Comparison of ENCODE assay signal across 16 cellular contexts in genomic region chr13:97276862-97277269, GRCh38. TPM values are rescaled to one million over a fixed set of nuclear protein-coding genes. Genes with fewer than 3 reads are reported as not detected.
DNase-seq lines count a peak whose midpoint lies in the region; ATAC-seq, FAIRE-seq and TF ChIP-seq lines count a peak whose summit lies in the region.
"Had no signal": no experiment of that assay in that cellular context is flagged by ENCODE, and none has a peak within 500 bp of the region (broad histone marks: within the 10 kb centered on the region; RNA-seq: fewer than 3 reads in every experiment).

No MANE protein-coding gene starts in this region.

- H3K4me1 ChIP-seq in K562 (replicated peaks in 1 of 2; ENCODE audit: control insufficient read depth in 2 of 2, insufficient read depth in 2 of 2, low read length in 2 of 2) (no peaks in the 10 kb centered on the region), muscle layer of colon (ENCODE audit: insufficient read depth, low read length) (peaks cover 82% of the 10 kb centered on the region), right cardiac atrium (ENCODE audit: control insufficient read depth, insufficient read depth, low read length) (peaks cover 13% of the 10 kb centered on the region)

- peak; percentile 19 for FAIRE-seq in K562 (lab: Jason Lieb, UNC)
- FAIRE-seq: urothelium cell line had no signal

- TF ChIP-seq CTCF in HFFc6 (IDR thresholded peaks at IDR 0.05) = no peak
- no peak for TF ChIP-seq CTCF in K562 (IDR thresholded peaks at IDR 0.05 in 2 of 3, conservative IDR thresholded peaks at IDR 0.05 in 1 of 3; ENCODE audit: insufficient read depth in 2 of 3, low read depth in 1 of 3, low read length in 3 of 3)

- peaks cover 25% of the 10 kb centered on the region for H3K36me3 Mint-ChIP-seq in HFFc6 (ENCODE audit: low read depth)
- peaks cover 39% of the 10 kb centered on the region for H3K36me3 Mint-ChIP-seq in T-cell

- peak; percentile 58 for DNase-seq in ELR (ENCODE audit: low read depth)
- DNase-seq in HFFc6 = peak; percentile 28
- no peak for DNase-seq in K562 (ENCODE audit: extremely low read depth in 1 of 4, low spot score in 3 of 4)
- no peak for DNase-seq in sciatic nerve (ENCODE audit: low spot score)
- DNase-seq in right cardiac atrium = no peak
- DNase-seq in retina = no peak
- DNase-seq in T-cell = no peak
- DNase-seq: activated CD4-positive, alpha-beta T cell treated with anti-CD3 and anti-CD28 coated beads for 48 hours; effector memory CD4-positive, alpha-beta T cell; midbrain; NCI-H1105 treated with DMSO at 0.1 percent for 48 hours had no signal

- H3K4me1 Mint-ChIP-seq in HFFc6 (ENCODE audit: low read depth) (peaks cover 99% of the 10 kb centered on the region), T-cell (peaks cover 47 to 72% (median 65%) of the 10 kb centered on the region in 3 donors)

- H3K4me3 ChIP-seq in K562 (no peak overlapping the region), muscle layer of colon (ENCODE audit: low read depth in 1 of 2, low read length in 2 of 2) (no peak overlapping the region), right cardiac atrium (ENCODE audit: low read length) (no peak overlapping the region)
- H3K4me3 ChIP-seq: BLaER1 treated with 17β-estradiol and CSF1 and Interleukin-3, amounts not matched to agents 10 nM and 100 nM; SK-N-MC had no signal

- peaks cover 84% of the 10 kb centered on the region for H3K79me2 ChIP-seq in K562 (ENCODE audit: control insufficient read depth, insufficient read depth, low read length)

- in situ Hi-C loops in K562 (cut with MboI) = no loop called here

- H3K27ac ChIP-seq in K562 (ENCODE audit: extremely low read depth, low read depth, low read length) (no peak overlapping the region), muscle layer of colon (ENCODE audit: low read depth, low read length) (peak overlapping the region; percentile 67), right cardiac atrium (ENCODE audit: low read length) (no peak overlapping the region)
- H3K27ac ChIP-seq: BLaER1 treated with 17β-estradiol and CSF1 and Interleukin-3, amounts not matched to agents 10 nM and 100 nM; SK-N-MC had no signal

- no peak for TF ChIP-seq RAD21 in K562 (CRISPR knock-in tag; conservative IDR thresholded peaks at IDR 0.05 in 1 of 2, IDR thresholded peaks at IDR 0.05 in 1 of 2)

- CTCF ChIA-PET in K562 (lab: Yijun Ruan, JAX; ENCODE audit: low intra/inter-chr PET ratio) = no interaction called here
- CTCF ChIA-PET in T-cell (lab: Charles Lee) = interaction anchor here (0.7 to 1.6 kb wide), 3 partner anchors 15 to 53 kb away, joined by 3 to 4 read pairs (median 3); no protein-coding TSS in a partner anchor

- no peak overlapping the region for H3K4me2 ChIP-seq in K562 (ENCODE audit: insufficient read depth, low read length)
- H3K4me2 ChIP-seq: BLaER1 treated with 17β-estradiol and CSF1 and Interleukin-3, amounts not matched to agents 10 nM and 100 nM had no signal

- H3K36me3 ChIP-seq in K562 (ENCODE audit: control insufficient read depth, insufficient read depth, low read length) (peaks cover 19% of the 10 kb centered on the region), muscle layer of colon (ENCODE audit: insufficient read depth, low read length) (peaks cover 12% of the 10 kb centered on the region)

- H3K27ac Mint-ChIP-seq in HFFc6 (peak overlapping the region; percentile 78), T-cell (no peak overlapping the region)
- H3K27ac Mint-ChIP-seq: activated naive CD8-positive, alpha-beta T cell had no signal

- H3K4me3 Mint-ChIP-seq in HFFc6 (peak overlapping the region; percentile 72), T-cell (no peak overlapping the region)
- H3K4me3 Mint-ChIP-seq: activated naive CD8-positive, alpha-beta T cell had no signal

- ATAC-seq in K562 (no peak), sciatic nerve (no peak), right cardiac atrium (no peak), T-cell (replicated peaks in 1 of 4) (no peak)

- H2AFZ ChIP-seq in K562 (ENCODE audit: low read depth, low read length) = no peak overlapping the region

- no peak for TF ChIP-seq EP300 in K562 (IDR thresholded peaks at IDR 0.05; ENCODE audit: low read length)

- WGBS in K562 (ENCODE audit: insufficient coverage, low coverage, missing lambda C conversion rate) = 86% methylated on average over 2 of the region's 2 CpGs
- WGBS in right cardiac atrium = 91% methylated on average over 2 of the region's 2 CpGs

- H3K27me3 ChIP-seq in K562 (ENCODE audit: control insufficient read depth in 2 of 2, insufficient read depth in 2 of 2, low read length in 2 of 2) = no peaks in the 10 kb centered on the region
- H3K27me3 ChIP-seq in muscle layer of colon (ENCODE audit: control insufficient read depth in 1 of 2, insufficient read depth in 2 of 2, low read length in 2 of 2) = no peaks in the 10 kb centered on the region
- H3K27me3 ChIP-seq in right cardiac atrium (ENCODE audit: control insufficient read depth, insufficient read depth) = no peaks in the 10 kb centered on the region
- H3K27me3 ChIP-seq: BLaER1 treated with 17β-estradiol and CSF1 and Interleukin-3, amounts not matched to agents 10 nM and 100 nM had no signal

- H4K20me1 ChIP-seq in K562 (replicated peaks; ENCODE audit: control insufficient read depth, insufficient read depth, low read length) = peaks cover 9% of the 10 kb centered on the region; the same call in 1 of the 2 replicates

- intact Hi-C loops in K562 (cut with micrococcal nuclease) (no loop called here), sciatic nerve (cut with DNase I) (no loop called here), right cardiac atrium (cut with DNase I) (loop anchor here in 1 of 4 donors (10.0 kb wide), 1 partner anchor 52 kb away; the partner anchor contains the start of gene MBNL2)

- peaks cover 4% of the 10 kb centered on the region for H3K9me1 ChIP-seq in K562 (ENCODE audit: control insufficient read depth, insufficient read depth, low read length)

- POLR2A ChIA-PET in K562 (lab: Yijun Ruan, JAX) (no interaction called here), T-cell (lab: Charles Lee) (interaction anchor here (0.6 kb wide), 2 partner anchors 23 to 62 kb away, joined by 3 read pairs; no protein-coding TSS in a partner anchor)

- BruUV-seq in K562 (replicated peaks; lab: Mats Ljungman, UMichigan) = no TSS peak

- H3K9me3 Mint-ChIP-seq in HFFc6 (no peaks in the 10 kb centered on the region), T-cell (no peaks in the 10 kb centered on the region)

- no peak overlapping the region for H3K9ac ChIP-seq in K562 (ENCODE audit: insufficient read depth in 1 of 2, low read depth in 2 of 2, low read length in 2 of 2)
- no peak overlapping the region for H3K9ac ChIP-seq in muscle layer of colon (ENCODE audit: low read length)
- H3K9ac ChIP-seq: BLaER1 treated with 17β-estradiol and CSF1 and Interleukin-3, amounts not matched to agents 10 nM and 100 nM had no signal

- H3K27me3 Mint-ChIP-seq in HFFc6 (ENCODE audit: insufficient read depth) (peaks cover 2% of the 10 kb centered on the region), T-cell (no peaks in the 10 kb centered on the region)
- H3K27me3 Mint-ChIP-seq: activated naive CD8-positive, alpha-beta T cell had no signal

- no peak for TF ChIP-seq POLR2A in K562 (conservative IDR thresholded peaks at IDR 0.05)

- no peaks in the 10 kb centered on the region for H3K9me3 ChIP-seq in K562 (replicated peaks; ENCODE audit: control insufficient read depth, insufficient read depth, low read depth, low read length)
- no peaks in the 10 kb centered on the region for H3K9me3 ChIP-seq in muscle layer of colon (ENCODE audit: low read length)
- H3K9me3 ChIP-seq in right cardiac atrium (ENCODE audit: control insufficient read depth, low read length) = no peaks in the 10 kb centered on the region
- H3K9me3 ChIP-seq: BLaER1 treated with 17β-estradiol and CSF1 and Interleukin-3, amounts not matched to agents 10 nM and 100 nM had no signal

TF ChIP-seq in K562, 482 proteins besides CTCF, POLR2A, EP300 and RAD21 (continues in another document):
- no peak for TF ChIP-seq ZNF165 (CRISPR knock-in tag; IDR thresholded peaks at IDR 0.05; ENCODE audit: borderline replicate concordance)
- no peak for TF ChIP-seq FOXP1 (CRISPR knock-in tag; IDR thresholded peaks at IDR 0.05)
- no peak for TF ChIP-seq TCF7L2 (IDR thresholded peaks at IDR 0.05; ENCODE audit: low read depth, low read length)

RNA-seq across cellular contexts. Expression of gene MBNL2, which starts 54.7 kb away (rescaled TPM):
- 100 to 1,000 TPM in 3 of 6 experiments, 10 to 100 TPM in 3; 78.5 to 138 (median 99.8) TPM for total RNA-seq in HFFc6 (2021; fragmentation: NEBNext Ultra II Directional; extraction: Animal tissue kit (Norgen Biotek cat#: 25700))
- total RNA-seq in K562 (2011; cell fraction: chromatin; rRNA removed; ENCODE audit: low replicate concordance) = 15.8 and 50.2 TPM in 2 replicates
- total RNA-seq in K562 (2011; cell fraction: nucleolus; rRNA removed) = 6.8 and 9.1 TPM in 2 replicates
- total RNA-seq in K562 (2011; cell fraction: nucleoplasm; rRNA removed) = 14.8 and 18.3 TPM in 2 replicates
- total RNA-seq in K562 (2014; rRNA removed) = 13.8 and 14.1 TPM in 2 replicates
- total RNA-seq in K562 (2014; rRNA removed; fragmentation: Illumina TruSeq; extraction: Trizol) = 22.8 and 26.7 TPM in 2 replicates
- 6.3 and 7.5 TPM in 2 replicates for total RNA-seq in K562 (2015; rRNA removed; fragmentation: Illumina TruSeq; extraction: Trizol)
- total RNA-seq in K562 (2021) = 22.0 and 24.8 TPM in 2 replicates
- 14.7 and 16.8 TPM in 2 replicates for polyA plus RNA-seq in K562 (2011; rRNA removed)
- 8.7 and 16.4 TPM in 2 replicates for polyA plus RNA-seq in K562 (2011; cell fraction: cytosol; rRNA removed)
- polyA plus RNA-seq in K562 (2011; cell fraction: nucleus; rRNA removed) = 14.1 and 16.0 TPM in 2 replicates
- polyA plus RNA-seq in K562 (2012) = 7.2 and 20.6 TPM in 2 replicates
- polyA plus RNA-seq in K562 (2014; fragmentation: Illumina TruSeq; extraction: Trizol) = 18.2 and 19.6 TPM in 2 replicates
- polyA plus RNA-seq in K562 (2014; fragmentation: Nextera tagmentation; extraction: Ambion mirVana) = 10 to 100 TPM in 1 of 2 experiments, 1 to 10 TPM in 1; 7.0 to 10.5 TPM
- polyA plus RNA-seq in K562 (2014; rRNA removed) = 9.1 and 11.7 TPM in 2 replicates
- polyA minus RNA-seq in K562 (2011; rRNA and poly(A)+ RNA removed) = 63.7 and 74.2 TPM in 2 replicates
- polyA minus RNA-seq in K562 (2011; cell fraction: cytosol; rRNA and poly(A)+ RNA removed) = 18.5 and 23.4 TPM in 2 replicates
- 16.4 and 39.1 TPM in 2 replicates for polyA minus RNA-seq in K562 (2011; cell fraction: nucleus; rRNA and poly(A)+ RNA removed)
- 102 TPM for total RNA-seq in sciatic nerve
- total RNA-seq in right cardiac atrium = 10 to 100 TPM; 71.8 to 89.6 (median 76.2) TPM
- 23.2 TPM for polyA plus RNA-seq in right cardiac atrium
- total RNA-seq in T-cell = 10 to 100 TPM; 21.0 to 33.7 (median 28.5) TPM

Comparison
In these comparisons a context has a peak if more than half of its experiments do, and no peak if none do; other contexts are left out.
1. DNase-seq: peak in ELR (single experiment) and HFFc6 (single experiment); none in K562 (0 of 4), sciatic nerve (single experiment), right cardiac atrium (0 of 3), retina (single experiment) and T-cell (0 of 34).